8 cellular contexts compared by ENCODE assay signal in genomic region chr14:22918809-22919600, GRCh38. TPM values are rescaled to one million over a fixed set of nuclear protein-coding genes. Genes with fewer than 3 reads are reported as not detected.
A peak's percentile ranks its signal among the peaks of the same experiment; 100 is the strongest.
DNase-seq lines count a peak whose midpoint lies in the region; ATAC-seq and TF ChIP-seq lines count a peak whose summit lies in the region.

Gene RBM23, minus strand, starts transcription at chr14:22919149.

- H3K36me3 Mint-ChIP-seq in CD8-positive, alpha-beta T cell: peaks cover 63% of the 10 kb centered on the region

- peak within 1 kb of the TSS; percentile 91 for H3K4me3 Mint-ChIP-seq in CD8-positive, alpha-beta T cell

- peaks cover 42% of the 10 kb centered on the region for H3K4me1 Mint-ChIP-seq in CD8-positive, alpha-beta T cell (ENCODE audit: low read depth)

- H3K4me1 ChIP-seq in CD8-positive, alpha-beta T cell (ENCODE audit: insufficient read depth, low read length): peaks cover 30% of the 10 kb centered on the region
- peaks cover 0 to 6% of the 10 kb centered on the region in 2 donors for H3K4me1 ChIP-seq in lung (ENCODE audit: control insufficient read depth in 2 of 2, insufficient read depth in 2 of 2, low read length in 2 of 2)

- intact Hi-C loops in CD8-positive, alpha-beta T cell (cut with DNase I, micrococcal nuclease): loop anchor here (1.0 to 5.0 kb wide), 12 partner anchors 10 to 550 kb away; partner anchors contain the start of genes DAD1 (in 2 of the 2), PRMT5 (in 2 of the 2), HAUS4 (in 1 of the 2) and LRP10 (in 1 of the 2)

- CTCF ChIA-PET in CD8-positive, alpha-beta T cell (lab: Charles Lee): interaction anchor here (0.7 to 5.0 kb wide), 11 partner anchors 9 to 1533 kb away, joined by 3 to 31 read pairs (median 4); partner anchors contain the start of genes CDH24, LRP10 and PRMT5

- TF ChIP-seq CTCF in CD8-positive, alpha-beta T cell (IDR thresholded peaks at IDR 0.05): no peak
- no peak for TF ChIP-seq CTCF in lung (IDR thresholded peaks at IDR 0.05; ENCODE audit: control extremely low read depth, extremely low read depth)

- no peaks in the 10 kb centered on the region for H3K9me3 ChIP-seq in CD8-positive, alpha-beta T cell (ENCODE audit: low read length)
- H3K9me3 ChIP-seq in lung (ENCODE audit: control insufficient read depth in 2 of 2, insufficient read depth in 1 of 2, low read length in 1 of 2): no peaks in the 10 kb centered on the region

- peak; percentile 91 for ATAC-seq in CD8-positive, alpha-beta T cell
- ATAC-seq in GM19468 (IDR thresholded peaks at IDR 0.05; ENCODE audit: extremely low read depth, unreplicated experiment) (peak; percentile 88), lung (ENCODE audit: insufficient read depth, low FRiP score) (peak; percentile 91)

- peak within 1 kb of the TSS; percentile 59 for H3K4me3 ChIP-seq in CD8-positive, alpha-beta T cell (ENCODE audit: low read depth, low read length)
- H3K4me3 ChIP-seq in lung: peak within 1 kb of the TSS; percentile 95

- WGBS in lung, 2 donors: 0 to 1% methylated on average over 45 of the region's 45 CpGs

- peaks cover 18% of the 10 kb centered on the region for H3K36me3 ChIP-seq in CD8-positive, alpha-beta T cell (ENCODE audit: insufficient read depth, low read length)
- H3K36me3 ChIP-seq in lung (ENCODE audit: control insufficient read depth in 2 of 2, insufficient read depth in 2 of 2, low read length in 2 of 2): peaks cover 18 to 20% of the 10 kb centered on the region in 2 donors

- H3K9me3 Mint-ChIP-seq in CD8-positive, alpha-beta T cell: no peaks in the 10 kb centered on the region

- POLR2A ChIA-PET in CD8-positive, alpha-beta T cell (lab: Charles Lee): interaction anchor here (0.8 to 3.6 kb wide), 11 partner anchors 9 to 175 kb away, joined by 3 to 32 read pairs (median 5); partner anchors contain the start of genes LRP10, OXA1L and PRMT5

- H3K27ac ChIP-seq in CD8-positive, alpha-beta T cell (ENCODE audit: low read depth, low read length): peak within 1 kb of the TSS; percentile 100
- peak within 1 kb of the TSS; percentile 95 to 100 for H3K27ac ChIP-seq in lung (ENCODE audit: low read depth in 1 of 2, low read length in 1 of 2)

- peak within 1 kb of the TSS; percentile 99 for H3K27ac Mint-ChIP-seq in CD8-positive, alpha-beta T cell

- no peaks in the 10 kb centered on the region for H3K27me3 ChIP-seq in CD8-positive, alpha-beta T cell (ENCODE audit: insufficient read depth, low read length)
- no peaks in the 10 kb centered on the region for H3K27me3 ChIP-seq in lung (ENCODE audit: control insufficient read depth, insufficient read depth)

- H3K27me3 Mint-ChIP-seq in CD8-positive, alpha-beta T cell (ENCODE audit: low read depth): no peaks in the 10 kb centered on the region

- peak; percentile 98 to 100 (median 100) for DNase-seq in CD8-positive, alpha-beta T cell
- DNase-seq in HS-5 (ENCODE audit: low read depth) (peak; percentile 99), lung (ENCODE audit: low spot score) (peak; percentile 100)
- DNase-seq in NK-92 treated with Interleukin-12 subunit alpha and Interleukin-12 subunit beta, amount 100 ng/mL, for 24 hours (lab: John Stamatoyannopoulos, UW): peak; percentile 100
- peak; percentile 100 for DNase-seq in activated CD8-positive, alpha-beta memory T cell treated with anti-CD3 and anti-CD28 coated beads for 24 hours
- peak; percentile 100 for DNase-seq in effector CD8-positive, alpha-beta T cell (lab: John Stamatoyannopoulos, UW)
- DNase-seq in stimulated activated CD4-positive, alpha-beta T cell treated with anti-CD3 and anti-CD28 coated beads, TNF-alpha, amount 100 ng/mL, for 4 hours (ENCODE audit: low read depth in 3 of 3): peak; percentile 99 to 100 (median 99)

RNA-seq across cellular contexts. Expression of gene RBM23, which starts in this region (rescaled TPM):
- 100 to 1,000 TPM; 135 to 141 TPM for total RNA-seq in CD8-positive, alpha-beta T cell
- total RNA-seq in lung: 100 to 1,000 TPM in 1 of 2 donors, 10 to 100 TPM in 1; 85.3 to 104 TPM
- 10 to 100 TPM; 27.7 to 58.1 TPM for polyA plus RNA-seq in lung

Comparison
In these comparisons a context has a peak if more than half of its experiments do, and no peak if none do; other contexts are left out.
1. Peak in every context shown above with its lines: DNase-seq, ATAC-seq, H3K4me3 ChIP-seq and H3K27ac ChIP-seq.